ENCODE assay signal across 37 cellular contexts in genomic region chr5:174699131-174699530, GRCh38.
"Had no signal": no experiment of that assay in that cellular context is flagged by ENCODE, and none has a peak within 500 bp of the region (broad histone marks: within the 10 kb centered on the region; RNA-seq: fewer than 3 reads in every experiment).

No MANE protein-coding gene starts in this region.

- H3K27ac Mint-ChIP-seq: activated B cell treated with CpG ODN at 0.5 μM for 24 hours; activated CD4-positive, alpha-beta memory T cell treated with anti-CD3 and anti-CD28 coated beads for 36 hours; activated CD8-positive, alpha-beta memory T cell treated with anti-CD3 and anti-CD28 coated beads, Interleukin-2, amount 10 ng/mL, durations not matched to agents 7 days and 5 days; activated CD8-positive, alpha-beta T cell treated with anti-CD3 and anti-CD28 coated beads, Interleukin-2, amount 10 ng/mL, durations not matched to agents 7 days and 5 days; activated naive CD4-positive, alpha-beta T cell treated with anti-CD3 and anti-CD28 coated beads for 36 hours; activated naive CD4-positive, alpha-beta T cell treated with anti-CD3 and anti-CD28 coated beads, Interleukin-2, amount 50 U/mL, for 24 hours; activated naive CD8-positive, alpha-beta T cell treated with anti-CD3 and anti-CD28 coated beads for 36 hours; activated naive CD8-positive, alpha-beta T cell treated with anti-CD3 and anti-CD28 coated beads, Interleukin-2, amount 50 U/mL, for 24 hours; activated T-helper 1 cell treated with anti-CD3 and anti-CD28 coated beads, Interleukin-12 subunit alpha, Interleukin-12 subunit beta, Interleukin-2, Interleukin-4 antibody, amounts not matched to agents 30 ng/mL and 10 ng/mL and 1 ng/mL, durations not matched to agents 14 hours and 24 hours and 36 hours; activated T-helper 2 cell treated with anti-CD3 and anti-CD28 coated beads, Interferon-gamma antibody, Interleukin-2, Interleukin-4, amounts not matched to agents 10 μg/mL and 5 μg/mL and 100 μg/mL, durations not matched to agents 14 hours and 24 hours and 36 hours; dendritic cell treated with granulocyte-macrophage colony-stimulating factor and Interleukin-4, amounts not matched to agents 40 ng/mL and 50 ng/mL, for 4 days; endodermal cell; T-helper 17 cell; T-helper 2 cell treated with Interferon-gamma antibody and Interleukin-4, amounts not matched to agents 5 μg/mL and 100 μg/mL, for 36 hours had no signal

- H3K27me3 ChIP-seq: ascending aorta, cardiac muscle cell, colonic mucosa, foreskin keratinocyte had no signal

- H3K9me3 ChIP-seq: ascending aorta, breast epithelium, colonic mucosa, gastrocnemius medialis, heart left ventricle had no signal

- H3K27ac ChIP-seq: ascending aorta, breast epithelium, cardiac muscle cell, colonic mucosa, dorsolateral prefrontal cortex, foreskin keratinocyte, gastrocnemius medialis, heart left ventricle, WERI-Rb-1 had no signal

- DNase-seq: activated B cell treated with CpG ODN at 0.5 μM for 24 hours; activated CD4-positive, alpha-beta memory T cell treated with anti-CD3 and anti-CD28 coated beads for 36 hours; activated CD4-positive, alpha-beta T cell treated with anti-CD3 and anti-CD28 coated beads for 48 hours; activated CD8-positive, alpha-beta memory T cell treated with anti-CD3 and anti-CD28 coated beads, Interleukin-2, amount 10 ng/mL, durations not matched to agents 7 days and 5 days; activated CD8-positive, alpha-beta memory T cell treated with anti-CD3 and anti-CD28 coated beads, Interleukin-2, amount 50 U/mL, for 4 hours; activated CD8-positive, alpha-beta T cell treated with anti-CD3 and anti-CD28 coated beads, Interleukin-2, amount 10 ng/mL, durations not matched to agents 7 days and 5 days; activated effector memory CD4-positive, alpha-beta T cell treated with anti-CD3 and anti-CD28 coated beads, Interleukin-2, amount 50 U/mL, for 16 hours; activated naive CD4-positive, alpha-beta T cell treated with anti-CD3 and anti-CD28 coated beads for 36 hours; activated naive CD8-positive, alpha-beta T cell treated with anti-CD3 and anti-CD28 coated beads for 36 hours; activated naive CD8-positive, alpha-beta T cell treated with anti-CD3 and anti-CD28 coated beads, Interleukin-2, amount 50 U/mL, for 24 hours; activated T-cell treated with anti-CD3 and anti-CD28 coated beads, Interleukin-2, amount 50 U/mL, for 1 hour; activated T-cell treated with anti-CD3 and anti-CD28 coated beads, Interleukin-2, amount 50 U/mL, for 48 hours; central memory CD4-positive, alpha-beta T cell; cerebellar nuclear complex; colonic mucosa; dorsolateral prefrontal cortex; effector memory CD4-positive, alpha-beta T cell; endodermal cell; foreskin keratinocyte; gastrocnemius medialis; glutamatergic neuron; heart left ventricle; T-helper 1 cell; T-helper 17 cell; T1000; WERI-Rb-1 had no signal

- H3K4me1 ChIP-seq: ascending aorta, breast epithelium, colonic mucosa, foreskin keratinocyte, gastrocnemius medialis, heart left ventricle had no signal

- ATAC-seq: activated CD4-positive, CD25-positive, alpha-beta regulatory T cell treated with anti-CD3 and anti-CD28 coated beads, Interleukin-2, amount 50 U/mL, for 24 hours; activated CD8-positive, alpha-beta memory T cell treated with anti-CD3 and anti-CD28 coated beads, Interleukin-2, amount 10 ng/mL, durations not matched to agents 7 days and 5 days; activated CD8-positive, alpha-beta T cell treated with anti-CD3 and anti-CD28 coated beads, Interleukin-2, amount 10 ng/mL, durations not matched to agents 7 days and 5 days; activated naive CD8-positive, alpha-beta T cell treated with anti-CD3 and anti-CD28 coated beads, Interleukin-2, amount 50 U/mL, for 24 hours; esophagus mucosa; foreskin keratinocyte; gastrocnemius medialis; heart left ventricle; T-helper 17 cell had no signal

- H3K36me3 Mint-ChIP-seq: activated CD4-positive, alpha-beta memory T cell treated with anti-CD3 and anti-CD28 coated beads for 36 hours; activated CD8-positive, alpha-beta memory T cell treated with anti-CD3 and anti-CD28 coated beads, Interleukin-2, amount 10 ng/mL, durations not matched to agents 7 days and 5 days; activated naive CD4-positive, alpha-beta T cell treated with anti-CD3 and anti-CD28 coated beads, Interleukin-2, amount 50 U/mL, for 24 hours; activated naive CD8-positive, alpha-beta T cell treated with anti-CD3 and anti-CD28 coated beads for 36 hours; brain had no signal

- H3K4me3 ChIP-seq: ascending aorta, breast epithelium, cardiac muscle cell, colonic mucosa, dorsolateral prefrontal cortex, gastrocnemius medialis, heart left ventricle had no signal

- H3K4me1 Mint-ChIP-seq: activated B cell treated with CpG ODN at 0.5 μM for 24 hours; activated CD8-positive, alpha-beta memory T cell treated with anti-CD3 and anti-CD28 coated beads, Interleukin-2, amount 10 ng/mL, durations not matched to agents 7 days and 5 days; activated naive CD4-positive, alpha-beta T cell treated with anti-CD3 and anti-CD28 coated beads, Interleukin-2, amount 50 U/mL, for 24 hours; activated naive CD8-positive, alpha-beta T cell treated with anti-CD3 and anti-CD28 coated beads for 36 hours; activated naive CD8-positive, alpha-beta T cell treated with anti-CD3 and anti-CD28 coated beads, Interleukin-2, amount 50 U/mL, for 24 hours; brain; T-helper 17 cell had no signal

- H3K4me3 Mint-ChIP-seq: activated B cell treated with CpG ODN at 0.5 μM for 24 hours; activated CD4-positive, alpha-beta memory T cell treated with anti-CD3 and anti-CD28 coated beads for 36 hours; activated CD8-positive, alpha-beta memory T cell treated with anti-CD3 and anti-CD28 coated beads, Interleukin-2, amount 10 ng/mL, durations not matched to agents 7 days and 5 days; activated CD8-positive, alpha-beta T cell treated with anti-CD3 and anti-CD28 coated beads, Interleukin-2, amount 10 ng/mL, durations not matched to agents 7 days and 5 days; activated naive CD4-positive, alpha-beta T cell treated with anti-CD3 and anti-CD28 coated beads for 36 hours; activated naive CD4-positive, alpha-beta T cell treated with anti-CD3 and anti-CD28 coated beads, Interleukin-2, amount 50 U/mL, for 24 hours; activated naive CD8-positive, alpha-beta T cell treated with anti-CD3 and anti-CD28 coated beads for 36 hours; activated naive CD8-positive, alpha-beta T cell treated with anti-CD3 and anti-CD28 coated beads, Interleukin-2, amount 50 U/mL, for 24 hours; activated T-helper 1 cell treated with anti-CD3 and anti-CD28 coated beads, Interleukin-12 subunit alpha, Interleukin-12 subunit beta, Interleukin-2, Interleukin-4 antibody, amounts not matched to agents 30 ng/mL and 10 ng/mL and 1 ng/mL, durations not matched to agents 14 hours and 24 hours and 36 hours; brain; dendritic cell treated with granulocyte-macrophage colony-stimulating factor and Interleukin-4, amounts not matched to agents 40 ng/mL and 50 ng/mL, for 4 days; endodermal cell; T-helper 17 cell; T-helper 2 cell treated with Interferon-gamma antibody and Interleukin-4, amounts not matched to agents 5 μg/mL and 100 μg/mL, for 36 hours had no signal

- H3K36me3 ChIP-seq: ascending aorta, breast epithelium, cardiac muscle cell, colonic mucosa, gastrocnemius medialis, heart left ventricle, WERI-Rb-1 had no signal

- H3K9me3 Mint-ChIP-seq: activated B cell treated with CpG ODN at 0.5 μM for 24 hours; activated CD4-positive, alpha-beta memory T cell treated with anti-CD3 and anti-CD28 coated beads for 36 hours; activated naive CD4-positive, alpha-beta T cell treated with anti-CD3 and anti-CD28 coated beads for 36 hours; activated naive CD4-positive, alpha-beta T cell treated with anti-CD3 and anti-CD28 coated beads, Interleukin-2, amount 50 U/mL, for 24 hours; activated naive CD8-positive, alpha-beta T cell treated with anti-CD3 and anti-CD28 coated beads for 36 hours; activated naive CD8-positive, alpha-beta T cell treated with anti-CD3 and anti-CD28 coated beads, Interleukin-2, amount 50 U/mL, for 24 hours; activated T-helper 1 cell treated with anti-CD3 and anti-CD28 coated beads, Interleukin-12 subunit alpha, Interleukin-12 subunit beta, Interleukin-2, Interleukin-4 antibody, amounts not matched to agents 30 ng/mL and 10 ng/mL and 1 ng/mL, durations not matched to agents 14 hours and 24 hours and 36 hours; activated T-helper 2 cell treated with anti-CD3 and anti-CD28 coated beads, Interferon-gamma antibody, Interleukin-2, Interleukin-4, amounts not matched to agents 10 μg/mL and 5 μg/mL and 100 μg/mL, durations not matched to agents 14 hours and 24 hours and 36 hours; brain; dendritic cell treated with granulocyte-macrophage colony-stimulating factor and Interleukin-4, amounts not matched to agents 40 ng/mL and 50 ng/mL, for 4 days; endodermal cell; T-helper 2 cell treated with Interferon-gamma antibody and Interleukin-4, amounts not matched to agents 5 μg/mL and 100 μg/mL, for 36 hours had no signal
